8 cellular contexts compared by ENCODE assay signal in genomic region chr5:126777257-126777973, GRCh38. TPM values are rescaled to one million over a fixed set of nuclear protein-coding genes. Genes with fewer than 3 reads are reported as not detected.
DNase-seq lines count a peak whose midpoint lies in the region; ATAC-seq and TF ChIP-seq lines count a peak whose summit lies in the region.

No MANE protein-coding gene starts in this region.

- peaks cover 39% of the 10 kb centered on the region for H3K4me1 Mint-ChIP-seq in activated T-cell treated with anti-CD3 and anti-CD28 coated beads, Interleukin-2, amount 50 U/mL, for 24 hours (ENCODE audit: low read depth)

- peak overlapping the region; percentile 95 for H3K4me3 Mint-ChIP-seq in activated T-cell treated with anti-CD3 and anti-CD28 coated beads, Interleukin-2, amount 50 U/mL, for 24 hours

- H3K4me3 ChIP-seq in esophagus (ENCODE audit: low read depth in 1 of 2, low read length in 2 of 2) (peak overlapping the region; percentile 80 to 97), muscle layer of colon (ENCODE audit: low read depth in 1 of 2, low read length in 2 of 2) (peak overlapping the region; percentile 67 to 74)

- H3K4me1 ChIP-seq in esophagus (ENCODE audit: control insufficient read depth in 2 of 2, insufficient read depth in 2 of 2, low read length in 1 of 2) (no peaks in the 10 kb centered on the region), muscle layer of colon (ENCODE audit: insufficient read depth, low read length) (no peaks in the 10 kb centered on the region)

- H3K9me3 ChIP-seq in esophagus (ENCODE audit: control insufficient read depth in 2 of 2, insufficient read depth in 1 of 2, low read depth in 1 of 2, low read length in 1 of 2) = no peaks in the 10 kb centered on the region
- no peaks in the 10 kb centered on the region for H3K9me3 ChIP-seq in muscle layer of colon (ENCODE audit: low read length)

- H3K9me3 Mint-ChIP-seq in activated T-cell treated with anti-CD3 and anti-CD28 coated beads, Interleukin-2, amount 50 U/mL, for 24 hours = no peaks in the 10 kb centered on the region

- H3K27ac ChIP-seq in esophagus (ENCODE audit: low read depth in 2 of 2, low read length in 1 of 2) = peak overlapping the region; percentile 91 to 94
- H3K27ac ChIP-seq in muscle layer of colon (ENCODE audit: low read depth, low read length) = peak overlapping the region; percentile 82

- H3K9ac ChIP-seq in muscle layer of colon (ENCODE audit: low read length) = peak overlapping the region; percentile 27

- 0% methylated on average over 82 to 93 of the region's 93 CpGs for WGBS in esophagus, 2 donors

- peak overlapping the region; percentile 98 for H3K27ac Mint-ChIP-seq in activated T-cell treated with anti-CD3 and anti-CD28 coated beads, Interleukin-2, amount 50 U/mL, for 24 hours

- H3K36me3 Mint-ChIP-seq in activated T-cell treated with anti-CD3 and anti-CD28 coated beads, Interleukin-2, amount 50 U/mL, for 24 hours (ENCODE audit: low read depth) = peaks cover 50% of the 10 kb centered on the region

- DNase-seq in GM10266 (ENCODE audit: extremely low spot score) = no peak
- DNase-seq in NCI-H69 (lab: John Stamatoyannopoulos, UW) = peak; percentile 86
- DNase-seq in activated T-cell treated with anti-CD3 and anti-CD28 coated beads, Interleukin-2, amount 50 U/mL, for 24 hours = peak; percentile 78
- DNase-seq in stimulated activated CD8-positive, alpha-beta memory T cell treated with anti-CD3 and anti-CD28 coated beads, Interleukin-4, amount 100 ng/mL, for 48 hours = peak; percentile 66
- no peak for DNase-seq in NCI-H187 treated with DMSO at 0.1 percent for 48 hours (lab: John Stamatoyannopoulos, UW)

- peak; percentile 25 for ATAC-seq in HG02571 (IDR thresholded peaks at IDR 0.05; ENCODE audit: unreplicated experiment)

- no peaks in the 10 kb centered on the region for H3K27me3 Mint-ChIP-seq in activated T-cell treated with anti-CD3 and anti-CD28 coated beads, Interleukin-2, amount 50 U/mL, for 24 hours

- H3K27me3 ChIP-seq in esophagus (ENCODE audit: control insufficient read depth in 1 of 2, insufficient read depth in 2 of 2, low read length in 2 of 2) (no peaks in the 10 kb centered on the region), muscle layer of colon (ENCODE audit: control insufficient read depth in 1 of 2, insufficient read depth in 2 of 2, low read length in 2 of 2) (no peaks in the 10 kb centered on the region)

- peak; percentile 25 for TF ChIP-seq CTCF in GM10266 (IDR thresholded peaks at IDR 0.05; ENCODE audit: control insufficient read depth, insufficient read depth, low read depth, missing control alignments)

- H3K36me3 ChIP-seq in esophagus (ENCODE audit: control insufficient read depth in 2 of 2, insufficient read depth in 2 of 2, low read length in 1 of 2) = no peaks in the 10 kb centered on the region
- no peaks in the 10 kb centered on the region for H3K36me3 ChIP-seq in muscle layer of colon (ENCODE audit: insufficient read depth, low read length)

RNA-seq across cellular contexts. Expression of gene LMNB1, which starts 0.5 kb away (rescaled TPM):
- polyA plus RNA-seq in esophagus = 10 to 100 TPM; 10.4 to 20.3 TPM

Comparison
In these comparisons a context has a peak if more than half of its experiments do, and no peak if none do; other contexts are left out.
1. DNase-seq: peak in NCI-H69 (single experiment), activated T-cell treated with anti-CD3 and anti-CD28 coated beads, Interleukin-2, amount 50 U/mL, for 24 hours (single experiment) and stimulated activated CD8-positive, alpha-beta memory T cell treated with anti-CD3 and anti-CD28 coated beads, Interleukin-4, amount 100 ng/mL, for 48 hours (single experiment); none in GM10266 (single experiment) and NCI-H187 treated with DMSO at 0.1 percent for 48 hours (single experiment).